ENCODE assay signal across 22 cellular contexts in genomic region chr17:17887752-17888304, GRCh38.
"Had no signal": no experiment of that assay in that cellular context is flagged by ENCODE, and none has a peak within 500 bp of the region (broad histone marks: within the 10 kb centered on the region; RNA-seq: fewer than 3 reads in every experiment).

No MANE protein-coding gene starts in this region.

- H3K9me3 ChIP-seq: colonic mucosa, pancreas, prostate gland, stomach, tibial artery had no signal

- H3K27ac ChIP-seq: colonic mucosa, hepatocyte, pancreas, prostate gland, stomach, tibial artery had no signal

- H2AFZ ChIP-seq: hepatocyte had no signal

- H3K4me2 ChIP-seq: hepatocyte, smooth muscle cell had no signal

- H3K4me1 ChIP-seq: colonic mucosa, pancreas had no signal

- H3K27me3 ChIP-seq: colonic mucosa, hepatocyte, pancreas, stomach, tibial artery had no signal

- H3K79me2 ChIP-seq: hepatocyte had no signal

- H3K4me3 ChIP-seq: colonic mucosa, hepatocyte, lung, pancreas, prostate gland, smooth muscle cell, stomach, tibial artery had no signal

- ATAC-seq: activated CD8-positive, alpha-beta T cell treated with anti-CD3 and anti-CD28 coated beads for 36 hours; activated naive CD4-positive, alpha-beta T cell treated with anti-CD3 and anti-CD28 coated beads, Interleukin-2, amount 50 U/mL, for 72 hours; activated T-cell treated with anti-CD3 and anti-CD28 coated beads, Interleukin-2, amount 50 U/mL, for 72 hours; left lobe of liver; pancreas; stimulated activated memory B cell treated with anti-CD40 and anti-IgM and Interleukin-4, amounts not matched to agents 10 μg/mL and 1 μg/mL and 100 μg/mL, for 72 hours had no signal

- DNase-seq: activated CD4-positive, alpha-beta T cell treated with anti-CD3 and anti-CD28 coated beads, Interleukin-2, amount 10 ng/mL, durations not matched to agents 24 days and 14 days; activated CD4-positive, CD25-positive, alpha-beta regulatory T cell treated with anti-CD3 and anti-CD28 coated beads, Interleukin-2, amount 50 U/mL, for 72 hours; activated CD8-positive, alpha-beta T cell treated with anti-CD3 and anti-CD28 coated beads for 36 hours; activated naive CD4-positive, alpha-beta T cell; activated T-cell treated with anti-CD3 and anti-CD28 coated beads, Interleukin-2, amount 50 U/mL, for 72 hours; colonic mucosa; effector CD8-positive, alpha-beta T cell; pancreas; retina; stimulated activated CD4-positive, alpha-beta T cell treated with anti-CD3 and anti-CD28 coated beads, Interleukin-1b, Interleukin-23, amount 100 ng/mL, for 48 hours; stimulated activated CD4-positive, alpha-beta T cell treated with anti-CD3 and anti-CD28 coated beads, Interleukin-4, amount 100 ng/mL, for 4 hours; stimulated activated CD8-positive, alpha-beta memory T cell treated with anti-CD3 and anti-CD28 coated beads, Interleukin-4, amount 100 ng/mL, for 48 hours; stomach; T-helper 2 cell; tibial artery had no signal
